In the genomic region with DNA sequence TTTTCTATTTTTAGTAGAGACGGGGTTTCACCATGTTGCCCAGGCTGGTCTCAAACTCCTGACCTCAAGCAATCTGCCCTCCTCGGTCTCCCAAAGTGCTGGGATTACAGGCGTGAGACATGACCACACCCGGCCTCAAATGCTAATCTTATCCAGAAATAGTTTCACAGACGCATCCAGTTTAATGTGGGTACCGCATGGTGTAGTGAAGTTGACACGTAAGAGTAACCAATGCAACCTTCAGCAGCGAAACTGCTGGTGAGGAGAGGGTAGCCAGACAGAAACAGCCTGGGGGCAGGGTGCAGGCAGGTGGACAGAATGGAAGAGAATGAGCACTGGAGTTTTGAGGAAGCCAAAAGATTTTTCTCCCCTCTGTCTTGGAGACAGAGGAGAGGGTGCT, we compare ENCODE assay signal across 29 cellular contexts.
"Had no signal": no experiment of that assay in that cellular context is flagged by ENCODE, and none has a peak within 500 bp of the region (broad histone marks: within the 10 kb centered on the region; RNA-seq: fewer than 3 reads in every experiment).

No MANE protein-coding gene starts in this region.

- ATAC-seq: activated CD8-positive, alpha-beta T cell treated with anti-CD3 and anti-CD28 coated beads for 36 hours; activated naive CD8-positive, alpha-beta T cell treated with anti-CD3 and anti-CD28 coated beads, Interleukin-2, amount 50 U/mL, for 24 hours; activated T-cell treated with anti-CD3 and anti-CD28 coated beads, Interleukin-2, amount 50 U/mL, for 4 hours; activated T-cell treated with anti-CD3 and anti-CD28 coated beads, Interleukin-2, amount 50 U/mL, for 72 hours; activated T-helper 17 cell treated with anti-CD3 and anti-CD28 coated beads, Interleukin-2, amount 50 U/mL, for 72 hours had no signal

- H3K4me3 ChIP-seq: ascending aorta, cardiac muscle cell had no signal

- H3K27ac ChIP-seq: ascending aorta, cardiac muscle cell, VCaP had no signal

- H3K27me3 ChIP-seq: ascending aorta, cardiac muscle cell had no signal

- H3K36me3 ChIP-seq: ascending aorta, cardiac muscle cell had no signal

- H3K9me3 ChIP-seq: ascending aorta had no signal

- DNase-seq: activated B cell treated with CpG ODN at 0.5 μM for 24 hours; activated CD4-positive, alpha-beta memory T cell treated with anti-CD3 and anti-CD28 coated beads for 36 hours; activated CD4-positive, alpha-beta T cell treated with anti-CD3 and anti-CD28 coated beads for 4 hours; activated CD4-positive, alpha-beta T cell treated with anti-CD3 and anti-CD28 coated beads, Interleukin-2, amount 10 ng/mL, durations not matched to agents 24 days and 14 days; activated CD4-positive, alpha-beta T cell treated with anti-CD3 and anti-CD28 coated beads, Interleukin-2, amount 50 U/mL, for 1 hour; activated CD4-positive, alpha-beta T cell treated with anti-CD3 and anti-CD28 coated beads, Interleukin-2, amount 50 U/mL, for 4 hours; activated CD4-positive, CD25-positive, alpha-beta regulatory T cell treated with anti-CD3 and anti-CD28 coated beads, Interleukin-2, amount 50 U/mL, for 72 hours; activated CD8-positive, alpha-beta memory T cell treated with anti-CD3 and anti-CD28 coated beads, Interleukin-2, amount 50 U/mL, for 4 hours; activated CD8-positive, alpha-beta T cell treated with anti-CD3 and anti-CD28 coated beads for 36 hours; activated effector memory CD4-positive, alpha-beta T cell treated with anti-CD3 and anti-CD28 coated beads, Interleukin-2, amount 50 U/mL, for 16 hours; activated gamma-delta T cell treated with Interleukin-2 at 50 U/mL for 16 hours; activated naive CD4-positive, alpha-beta T cell; activated naive CD4-positive, alpha-beta T cell treated with anti-CD3 and anti-CD28 coated beads, Interleukin-2, amount 10 ng/mL, durations not matched to agents 7 days and 5 days; activated naive CD8-positive, alpha-beta T cell treated with anti-CD3 and anti-CD28 coated beads, Interleukin-2, amount 10 ng/mL, durations not matched to agents 7 days and 5 days; activated naive CD8-positive, alpha-beta T cell treated with anti-CD3 and anti-CD28 coated beads, Interleukin-2, amount 50 U/mL, for 24 hours; activated T-cell treated with anti-CD3 and anti-CD28 coated beads for 4 hours; activated T-cell treated with anti-CD3 and anti-CD28 coated beads, Interleukin-2, amount 50 U/mL, for 1 hour; activated T-cell treated with anti-CD3 and anti-CD28 coated beads, Interleukin-2, amount 50 U/mL, for 4 hours; activated T-cell treated with anti-CD3 and anti-CD28 coated beads, Interleukin-2, amount 50 U/mL, for 72 hours; amygdala; anterior cingulate cortex; central memory CD4-positive, alpha-beta T cell; T-helper 1 cell; T-helper 2 cell; T-helper 9 cell had no signal
